13 cellular contexts compared by ENCODE assay signal in genomic region chr16:75209514-75209913, GRCh38. TPM values are rescaled to one million over a fixed set of nuclear protein-coding genes. Genes with fewer than 3 reads are reported as not detected.
"Had no signal": no experiment of that assay in that cellular context is flagged by ENCODE, and none has a peak within 500 bp of the region (broad histone marks: within the 10 kb centered on the region; RNA-seq: fewer than 3 reads in every experiment).

No MANE protein-coding gene starts in this region.

RNA-seq across cellular contexts. Expression of gene CTRB2, which starts 2.6 kb away (rescaled TPM):
- total RNA-seq: activated B cell treated with CpG ODN at 0.5 μM for 24 hours; activated CD4-positive, alpha-beta memory T cell treated with anti-CD3 and anti-CD28 coated beads for 36 hours; activated CD4-positive, alpha-beta memory T cell treated with anti-CD3 and anti-CD28 coated beads, Interleukin-2, amount 10 ng/mL, durations not matched to agents 7 days and 5 days; activated CD4-positive, alpha-beta T cell treated with anti-CD3 and anti-CD28 coated beads for 36 hours; activated CD4-positive, alpha-beta T cell treated with anti-CD3 and anti-CD28 coated beads, Interleukin-2, amount 10 ng/mL, durations not matched to agents 24 days and 14 days; activated CD4-positive, alpha-beta T cell treated with anti-CD3 and anti-CD28 coated beads, Interleukin-2, amount 10 ng/mL, durations not matched to agents 7 days and 5 days; activated CD8-positive, alpha-beta memory T cell treated with anti-CD3 and anti-CD28 coated beads for 36 hours; activated CD8-positive, alpha-beta memory T cell treated with anti-CD3 and anti-CD28 coated beads, Interleukin-2, amount 10 ng/mL, durations not matched to agents 7 days and 5 days; activated CD8-positive, alpha-beta T cell treated with anti-CD3 and anti-CD28 coated beads for 36 hours; activated CD8-positive, alpha-beta T cell treated with anti-CD3 and anti-CD28 coated beads, Interleukin-2, amount 10 ng/mL, durations not matched to agents 7 days and 5 days; T-helper 1 cell treated with Interleukin-12 subunit alpha and Interleukin-12 subunit beta and Interleukin-4 antibody, amounts not matched to agents 30 ng/mL and 1 ng/mL, for 36 hours; T-helper 17 cell; T-helper 2 cell treated with Interferon-gamma antibody and Interleukin-4, amounts not matched to agents 100 ng/mL and 5 ng/mL, for 36 hours had no signal

RNA-seq across cellular contexts. Expression of gene CTRB1, which starts 9.3 kb away (rescaled TPM):
- total RNA-seq: activated B cell treated with CpG ODN at 0.5 μM for 24 hours; activated CD4-positive, alpha-beta memory T cell treated with anti-CD3 and anti-CD28 coated beads for 36 hours; activated CD4-positive, alpha-beta memory T cell treated with anti-CD3 and anti-CD28 coated beads, Interleukin-2, amount 10 ng/mL, durations not matched to agents 7 days and 5 days; activated CD4-positive, alpha-beta T cell treated with anti-CD3 and anti-CD28 coated beads for 36 hours; activated CD4-positive, alpha-beta T cell treated with anti-CD3 and anti-CD28 coated beads, Interleukin-2, amount 10 ng/mL, durations not matched to agents 24 days and 14 days; activated CD4-positive, alpha-beta T cell treated with anti-CD3 and anti-CD28 coated beads, Interleukin-2, amount 10 ng/mL, durations not matched to agents 7 days and 5 days; activated CD8-positive, alpha-beta memory T cell treated with anti-CD3 and anti-CD28 coated beads for 36 hours; activated CD8-positive, alpha-beta memory T cell treated with anti-CD3 and anti-CD28 coated beads, Interleukin-2, amount 10 ng/mL, durations not matched to agents 7 days and 5 days; activated CD8-positive, alpha-beta T cell treated with anti-CD3 and anti-CD28 coated beads for 36 hours; activated CD8-positive, alpha-beta T cell treated with anti-CD3 and anti-CD28 coated beads, Interleukin-2, amount 10 ng/mL, durations not matched to agents 7 days and 5 days; T-helper 1 cell treated with Interleukin-12 subunit alpha and Interleukin-12 subunit beta and Interleukin-4 antibody, amounts not matched to agents 30 ng/mL and 1 ng/mL, for 36 hours; T-helper 17 cell; T-helper 2 cell treated with Interferon-gamma antibody and Interleukin-4, amounts not matched to agents 100 ng/mL and 5 ng/mL, for 36 hours had no signal

RNA-seq across cellular contexts. Expression of gene BCAR1, which starts 41.9 kb away (rescaled TPM):
- total RNA-seq: activated B cell treated with CpG ODN at 0.5 μM for 24 hours; activated CD4-positive, alpha-beta memory T cell treated with anti-CD3 and anti-CD28 coated beads, Interleukin-2, amount 10 ng/mL, durations not matched to agents 7 days and 5 days; T-helper 1 cell treated with Interleukin-12 subunit alpha and Interleukin-12 subunit beta and Interleukin-4 antibody, amounts not matched to agents 30 ng/mL and 1 ng/mL, for 36 hours; T-helper 2 cell treated with Interferon-gamma antibody and Interleukin-4, amounts not matched to agents 100 ng/mL and 5 ng/mL, for 36 hours had no signal
